In the genomic region with DNA sequence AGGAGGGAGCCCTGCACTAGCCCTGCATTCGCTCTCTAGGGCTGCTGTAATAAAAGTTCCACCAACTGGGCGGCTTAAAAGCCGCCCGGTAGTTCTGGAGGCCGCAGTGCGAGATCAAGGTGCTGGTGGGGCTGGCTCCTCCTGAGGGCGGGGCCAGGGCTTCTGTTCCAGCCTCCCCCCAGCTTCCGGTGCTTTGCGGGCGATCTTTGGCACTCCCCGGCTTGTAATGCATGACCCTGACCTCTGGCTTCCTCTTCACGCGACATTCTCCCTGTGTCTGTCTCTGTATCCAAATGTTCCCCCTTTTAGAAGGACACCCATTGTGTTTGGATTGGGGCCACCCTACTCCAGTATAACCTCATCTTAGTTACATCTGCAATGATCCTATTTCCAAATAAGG, we compare ENCODE assay signal across 15 cellular contexts.
DNase-seq lines count a peak whose midpoint lies in the region; ATAC-seq and TF ChIP-seq lines count a peak whose summit lies in the region.
"Had no signal": no experiment of that assay in that cellular context is flagged by ENCODE, and none has a peak within 500 bp of the region (broad histone marks: within the 10 kb centered on the region; RNA-seq: fewer than 3 reads in every experiment).

No MANE protein-coding gene starts in this region.

- H3K27ac Mint-ChIP-seq in glutamatergic neuron (ENCODE audit: unreplicated experiment) (no peak overlapping the region), neural progenitor cell (peak overlapping the region; percentile 43), progenitor cell of endocrine pancreas (no peak overlapping the region)
- H3K27ac Mint-ChIP-seq: CD4-positive, alpha-beta memory T cell had no signal

- no peaks in the 10 kb centered on the region for H3K79me2 ChIP-seq in neural progenitor cell (ENCODE audit: low read depth)

- H2AFZ ChIP-seq in neural progenitor cell (replicated peaks) = no peak overlapping the region
- H2AFZ ChIP-seq: GM23248 had no signal

- H3K9ac ChIP-seq in neural progenitor cell = no peak overlapping the region
- H3K9ac ChIP-seq: GM23248 had no signal

- H3K4me1 Mint-ChIP-seq in glutamatergic neuron (ENCODE audit: low read depth, unreplicated experiment) = peaks cover 18% of the 10 kb centered on the region
- peaks cover 69% of the 10 kb centered on the region for H3K4me1 Mint-ChIP-seq in neural progenitor cell
- H3K4me1 Mint-ChIP-seq in progenitor cell of endocrine pancreas (ENCODE audit: low read depth) = peaks cover 8% of the 10 kb centered on the region

- peaks cover 5% of the 10 kb centered on the region for H3K9me3 Mint-ChIP-seq in glutamatergic neuron (ENCODE audit: unreplicated experiment)
- H3K9me3 Mint-ChIP-seq in neural progenitor cell = peaks cover 9% of the 10 kb centered on the region
- no peaks in the 10 kb centered on the region for H3K9me3 Mint-ChIP-seq in progenitor cell of endocrine pancreas (ENCODE audit: low read depth)
- H3K9me3 Mint-ChIP-seq: H9 had no signal

- H3K4me2 ChIP-seq in neural progenitor cell = no peak overlapping the region

- H3K9me3 ChIP-seq in neural progenitor cell (ENCODE audit: low read depth) = no peaks in the 10 kb centered on the region

- no peak overlapping the region for H3K27ac ChIP-seq in neural progenitor cell
- H3K27ac ChIP-seq: GM23248 had no signal

- no peak for TF ChIP-seq CTCF in glutamatergic neuron (IDR thresholded peaks at IDR 0.05; ENCODE audit: partially characterized antibody, unreplicated experiment)
- TF ChIP-seq CTCF in neural progenitor cell (IDR thresholded peaks at IDR 0.05) = no peak
- no peak for TF ChIP-seq CTCF in progenitor cell of endocrine pancreas (IDR thresholded peaks at IDR 0.05; ENCODE audit: unreplicated experiment)

- DNase-seq in SW480 (ENCODE audit: low spot score) = peak; percentile 4
- no peak for DNase-seq in glutamatergic neuron
- no peak for DNase-seq in neural progenitor cell (ENCODE audit: low spot score)
- DNase-seq in progenitor cell of endocrine pancreas (ENCODE audit: low spot score, unreplicated experiment) = no peak
- DNase-seq in activated effector memory CD4-positive, alpha-beta T cell treated with anti-CD3 and anti-CD28 coated beads, Interleukin-2, amount 50 U/mL, for 16 hours = no peak
- DNase-seq: C1 segment of cervical spinal cord; Calu3; CD4-positive, alpha-beta memory T cell; COR-L47; DMS53; DMS79 treated with DMSO at 0.1 percent for 48 hours; GM23248; H9 had no signal

- H3K36me3 Mint-ChIP-seq in glutamatergic neuron (ENCODE audit: unreplicated experiment) = peaks cover 7% of the 10 kb centered on the region
- no peaks in the 10 kb centered on the region for H3K36me3 Mint-ChIP-seq in neural progenitor cell
- H3K36me3 Mint-ChIP-seq in progenitor cell of endocrine pancreas (ENCODE audit: insufficient read depth) = no peaks in the 10 kb centered on the region
- H3K36me3 Mint-ChIP-seq: CD4-positive, alpha-beta memory T cell had no signal

- ATAC-seq in GM18517 (IDR thresholded peaks at IDR 0.05; ENCODE audit: unreplicated experiment) = no peak
- ATAC-seq: HCT116 had no signal

- no peaks in the 10 kb centered on the region for H4K20me1 ChIP-seq in neural progenitor cell (ENCODE audit: low read depth)

- no peaks in the 10 kb centered on the region for H3K36me3 ChIP-seq in neural progenitor cell

- H3K4me3 Mint-ChIP-seq in glutamatergic neuron (ENCODE audit: unreplicated experiment) (peak overlapping the region; percentile 55), neural progenitor cell (no peak overlapping the region), progenitor cell of endocrine pancreas (ENCODE audit: low read depth) (no peak overlapping the region)
- H3K4me3 Mint-ChIP-seq: CD4-positive, alpha-beta memory T cell; H9 had no signal

- no peaks in the 10 kb centered on the region for H3K27me3 ChIP-seq in neural progenitor cell

- peaks cover 12% of the 10 kb centered on the region for H3K27me3 Mint-ChIP-seq in glutamatergic neuron (ENCODE audit: unreplicated experiment)
- peaks cover 16% of the 10 kb centered on the region for H3K27me3 Mint-ChIP-seq in neural progenitor cell (ENCODE audit: insufficient read depth, low read depth)
- peaks cover 37% of the 10 kb centered on the region for H3K27me3 Mint-ChIP-seq in progenitor cell of endocrine pancreas

- H3K4me1 ChIP-seq in neural progenitor cell = peaks cover 42% of the 10 kb centered on the region

- peaks cover 31% of the 10 kb centered on the region for H3F3A ChIP-seq in neural progenitor cell (ENCODE audit: low read depth)

- H3K4me3 ChIP-seq in neural progenitor cell = no peak overlapping the region
- H3K4me3 ChIP-seq: GM23248 had no signal
